ENCODE assay signal across 16 cellular contexts in the genomic region with DNA sequence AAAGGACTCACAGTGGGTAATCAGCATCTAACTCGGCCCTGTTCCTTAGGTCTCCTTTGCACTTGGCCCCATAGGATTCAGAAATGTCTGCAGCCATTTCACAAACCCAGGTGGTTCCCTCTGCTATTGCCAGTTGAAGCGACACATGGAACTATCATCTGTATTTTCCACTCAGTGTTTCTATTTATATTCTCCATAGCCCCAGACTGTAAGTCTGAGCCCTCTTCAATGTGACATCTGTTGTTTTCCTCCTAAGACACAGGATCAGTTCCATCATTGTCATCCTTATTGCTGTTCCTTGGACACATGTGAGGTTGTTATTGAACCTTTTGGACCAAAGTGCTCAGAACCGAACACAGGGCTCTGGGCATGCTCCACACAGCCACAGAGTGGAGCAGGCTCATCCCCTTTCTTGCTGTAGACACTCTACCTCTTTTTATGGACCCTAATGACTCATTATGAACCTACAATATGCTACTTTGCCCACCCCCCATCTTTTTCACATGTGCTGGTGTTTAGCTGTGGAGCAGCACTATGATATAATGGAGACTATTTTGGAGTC.
"Had no signal": no experiment of that assay in that cellular context is flagged by ENCODE, and none has a peak within 500 bp of the region (broad histone marks: within the 10 kb centered on the region; RNA-seq: fewer than 3 reads in every experiment).

No MANE protein-coding gene starts in this region.

- H3K4me1 ChIP-seq: breast epithelium, sigmoid colon, suprapubic skin had no signal

- H3K27me3 ChIP-seq: breast epithelium, foreskin keratinocyte, hepatocyte, neutrophil, sigmoid colon, suprapubic skin had no signal

- H3K9me3 ChIP-seq: breast epithelium, neutrophil, sigmoid colon, suprapubic skin had no signal

- H3K4me3 ChIP-seq: breast epithelium, hepatocyte, sigmoid colon, suprapubic skin had no signal

- H3K27ac ChIP-seq: breast epithelium, foreskin keratinocyte, hepatocyte, neutrophil, sigmoid colon, suprapubic skin had no signal

- H3K79me2 ChIP-seq: hepatocyte had no signal

- DNase-seq: activated effector memory CD4-positive, alpha-beta T cell treated with anti-CD3 and anti-CD28 coated beads, Interleukin-2, amount 50 U/mL, for 16 hours; activated T-cell treated with anti-CD3 and anti-CD28 coated beads, Interleukin-2, amount 50 U/mL, for 1 hour; amniotic stem cell; foreskin keratinocyte; kidney; naive B cell; posterior cingulate gyrus; sigmoid colon; stimulated activated CD4-positive, alpha-beta T cell treated with anti-CD3 and anti-CD28 coated beads, Interleukin-4, amount 100 ng/mL, for 1 hour; stimulated activated CD8-positive, alpha-beta memory T cell treated with anti-CD3 and anti-CD28 coated beads, Interleukin-4, amount 100 ng/mL, for 48 hours; stimulated activated naive CD8-positive, alpha-beta T cell treated with anti-CD3 and anti-CD28 coated beads, Interleukin-15, Interleukin-2, amounts not matched to agents 100 U/mL and 50 U/mL, for 24 hours; SW 1271 had no signal

- H3K4me2 ChIP-seq: hepatocyte had no signal

- H2AFZ ChIP-seq: hepatocyte had no signal

- H3K36me3 ChIP-seq: breast epithelium, neutrophil, sigmoid colon, suprapubic skin had no signal
